In genomic region chr2:43114210-43114609, GRCh38 we compare ENCODE assay signal across 14 cellular contexts.
DNase-seq lines count a peak whose midpoint lies in the region; ATAC-seq, FAIRE-seq and TF ChIP-seq lines count a peak whose summit lies in the region.
"Had no signal": no experiment of that assay in that cellular context is flagged by ENCODE, and none has a peak within 500 bp of the region (broad histone marks: within the 10 kb centered on the region; RNA-seq: fewer than 3 reads in every experiment).

No MANE protein-coding gene starts in this region.

- BruUV-seq in A673 (replicated peaks; lab: Mats Ljungman, UMichigan) = no TSS peak

- FAIRE-seq in RCC 7860 (lab: Jason Lieb, UNC) = no peak
- FAIRE-seq: H1 had no signal

- no peak overlapping the region for H3K27ac ChIP-seq in A673 (ENCODE audit: low read depth, low read length, poor library complexity, severe bottlenecking)
- H3K27ac ChIP-seq: spleen, vagina had no signal

- no peaks in the 10 kb centered on the region for H3K36me3 ChIP-seq in A673 (ENCODE audit: insufficient read depth, low read length, poor library complexity, severe bottlenecking)
- H3K36me3 ChIP-seq: spleen, vagina had no signal

- CTCF ChIA-PET in A673 (lab: Charles Lee) = interaction anchor here (0.8 kb wide), 1 partner anchor 13 kb away, joined by 5 read pairs; no protein-coding TSS in a partner anchor

- intact Hi-C loops in A673 (cut with micrococcal nuclease; ENCODE audit: unreplicated experiment) = no loop called here

- TF ChIP-seq CTCF in A673 (conservative IDR thresholded peaks at IDR 0.05; ENCODE audit: low read depth, low read length) (no peak), fibroblast of pulmonary artery (IDR thresholded peaks at IDR 0.05; ENCODE audit: low read length, missing control alignments) (no peak)

- no peak for ATAC-seq in GM19324 (IDR thresholded peaks at IDR 0.05; ENCODE audit: low FRiP score, unreplicated experiment)
- no peak for ATAC-seq in GM21515 (IDR thresholded peaks at IDR 0.05; ENCODE audit: unreplicated experiment)
- ATAC-seq in GM18498 (IDR thresholded peaks at IDR 0.05; ENCODE audit: unreplicated experiment) = no peak
- ATAC-seq: naive thymus-derived CD8-positive, alpha-beta T cell had no signal

- H3K9me3 ChIP-seq in A673 (ENCODE audit: low read depth, low read length, poor library complexity, severe bottlenecking) = peaks cover 4% of the 10 kb centered on the region
- H3K9me3 ChIP-seq: vagina had no signal

- DNase-seq in A673 (ENCODE audit: low spot score) (peak; percentile 44), HPDE6-E6E7 (ENCODE audit: extremely low spot score) (peak; percentile 46), RCC 7860 (ENCODE audit: low spot score) (peak; percentile 46), fibroblast of pulmonary artery (ENCODE audit: low read depth) (peak; percentile 71)
- DNase-seq in activated CD4-positive, CD25-positive, alpha-beta regulatory T cell (lab: John Stamatoyannopoulos, UW) = no peak
- DNase-seq: activated T-cell treated with anti-CD3 and anti-CD28 coated beads, Interleukin-2, amount 50 U/mL, for 48 hours; SHP77; spleen had no signal

- no peaks in the 10 kb centered on the region for H3K27me3 ChIP-seq in A673 (replicated peaks; ENCODE audit: insufficient read depth, low read depth, low read length, poor library complexity)
- H3K27me3 ChIP-seq: spleen, vagina had no signal

- no peaks in the 10 kb centered on the region for H3K4me1 ChIP-seq in A673 (ENCODE audit: insufficient read depth, low read length, poor library complexity, severe bottlenecking)

- POLR2A ChIA-PET in A673 (lab: Charles Lee; ENCODE audit: low non-redundant PET) = no interaction called here

- no peak overlapping the region for H3K4me3 ChIP-seq in A673 (ENCODE audit: low read depth, low read length, poor library complexity, severe bottlenecking)
- H3K4me3 ChIP-seq in fibroblast of pulmonary artery (replicated peaks; ENCODE audit: low read depth, low read length) = no peak overlapping the region
- H3K4me3 ChIP-seq: spleen, vagina had no signal

Comparison
In these comparisons a context has a peak if more than half of its experiments do, and no peak if none do; other contexts are left out.
1. DNase-seq: peak in A673 (single experiment), HPDE6-E6E7 (single experiment), RCC 7860 (single experiment) and fibroblast of pulmonary artery (single experiment); none in activated CD4-positive, CD25-positive, alpha-beta regulatory T cell (0 of 4).